In genomic region chr13:101858869-101859268, GRCh38 we compare ENCODE assay signal across 32 cellular contexts.
A peak's percentile ranks its signal among the peaks of the same experiment; 100 is the strongest.
DNase-seq lines count a peak whose midpoint lies in the region; ATAC-seq, FAIRE-seq and TF ChIP-seq lines count a peak whose summit lies in the region.
"Had no signal": no experiment of that assay in that cellular context is flagged by ENCODE, and none has a peak within 500 bp of the region (broad histone marks: within the 10 kb centered on the region; RNA-seq: fewer than 3 reads in every experiment).

No MANE protein-coding gene starts in this region.

- H3K27me3 ChIP-seq in HepG2 (ENCODE audit: control insufficient read depth in 1 of 2, insufficient read depth in 2 of 2, low read length in 2 of 2) (no peaks in the 10 kb centered on the region), right lobe of liver (no peaks in the 10 kb centered on the region), IMR-90 (ENCODE audit: control insufficient read depth, insufficient read depth, low read length) (no peaks in the 10 kb centered on the region), neural cell (ENCODE audit: insufficient read depth, low read depth, low read length) (no peaks in the 10 kb centered on the region)
- H3K27me3 ChIP-seq: BE2C; BLaER1; BLaER1 treated with 17β-estradiol and CSF1 and Interleukin-3, amounts not matched to agents 10 nM and 100 nM had no signal

- BruUV-seq in HepG2 (replicated peaks; lab: Mats Ljungman, UMichigan) (no TSS peak), IMR-90 (replicated peaks; lab: Mats Ljungman, UMichigan) (no TSS peak)

- peaks cover 3% of the 10 kb centered on the region for H3F3A ChIP-seq in neural cell (ENCODE audit: insufficient read depth, low read length, poor library complexity, severe bottlenecking)

- in situ Hi-C loops in HepG2 (cut with HindIII; ENCODE audit: extremely low pct_ligation_motif_present, low pct_unique_long_range_greater_than_20kb) (no loop called here), IMR-90 (cut with MboI; ENCODE audit: low sequenced_read_pairs) (no loop called here)

- H4K91ac ChIP-seq in IMR-90 (ENCODE audit: insufficient read depth, low read depth, low read length): no peak overlapping the region

- no peak overlapping the region for H3K23ac ChIP-seq in IMR-90 (ENCODE audit: low read depth, low read length)

- H2AK9ac ChIP-seq in IMR-90 (replicated peaks; ENCODE audit: low read depth, low read length, poor library complexity): no peak overlapping the region

- H3K4ac ChIP-seq in IMR-90 (ENCODE audit: low read depth, low read length): no peak overlapping the region

- H3K18ac ChIP-seq in IMR-90 (ENCODE audit: low read depth, low read length): no peak overlapping the region

- 13% methylated on average over 5 of the region's 5 CpGs for WGBS in HepG2 (ENCODE audit: low lambda C conversion rate)
- 53% methylated on average over 5 of the region's 5 CpGs for WGBS in right lobe of liver (ENCODE audit: insufficient coverage, low coverage, low lambda C conversion rate, missing lambda C conversion rate)
- 13% methylated on average over 1 of the region's 5 CpGs; no CpG with 5 or more reads in 1 of the 2 experiments for WGBS in IMR-90 (ENCODE audit: extremely low coverage in 2 of 2, insufficient read length in 1 of 2), 2 experiments

- H2AK5ac ChIP-seq in IMR-90 (ENCODE audit: low read depth, low read length): no peak overlapping the region

- DNase-seq in HepG2 (ENCODE audit: low spot score) (no peak), right lobe of liver (no peak), IMR-90 (no peak)
- DNase-seq: 8988T; ACHN; AML-193; BE2C; C1 segment of cervical spinal cord; Caco-2; Calu3; CD4-positive, alpha-beta memory T cell; CD4-positive, alpha-beta T cell; CD4-positive, CD25-positive, alpha-beta regulatory T cell; CD8-positive, alpha-beta memory T cell; CD8-positive, alpha-beta T cell; COR-L47; DMS 273 treated with DMSO at 0.1 percent for 48 hours; DMS153; DMS53; DMS79; DMS79 treated with DMSO at 0.1 percent for 48 hours; DND-41; EL had no signal

- no peak overlapping the region for H3K9ac ChIP-seq in HepG2 (ENCODE audit: insufficient read depth, low read depth, low read length)
- H3K9ac ChIP-seq in IMR-90 (ENCODE audit: low read depth, low read length): no peak overlapping the region
- H3K9ac ChIP-seq in neural cell (ENCODE audit: low read length): no peak overlapping the region
- H3K9ac ChIP-seq: BLaER1; BLaER1 treated with 17β-estradiol and CSF1 and Interleukin-3, amounts not matched to agents 10 nM and 100 nM had no signal

- ATAC-seq in HepG2 (no peak), right lobe of liver (no peak), IMR-90 (ENCODE audit: low read depth) (no peak), GM21717 (IDR thresholded peaks at IDR 0.05; ENCODE audit: unreplicated experiment) (no peak), HG02678 (IDR thresholded peaks at IDR 0.05; ENCODE audit: unreplicated experiment) (no peak)
- ATAC-seq: A549; CD8-positive, alpha-beta T cell had no signal

- no peak overlapping the region for H3K4me3 ChIP-seq in HepG2 (replicated peaks in 1 of 3; ENCODE audit: insufficient read depth in 1 of 3, low read depth in 2 of 3, low read length in 3 of 3)
- H3K4me3 ChIP-seq in right lobe of liver: no peak overlapping the region
- H3K4me3 ChIP-seq in IMR-90 (ENCODE audit: insufficient read depth, low read depth, low read length): no peak overlapping the region
- H3K4me3 ChIP-seq in neural cell (ENCODE audit: low read length): peak overlapping the region; percentile 12
- H3K4me3 ChIP-seq: A549; BLaER1; BLaER1 treated with 17β-estradiol and CSF1 and Interleukin-3, amounts not matched to agents 10 nM and 100 nM had no signal

- no peaks in the 10 kb centered on the region for H4K20me1 ChIP-seq in HepG2 (ENCODE audit: insufficient read depth, low read length)
- no peaks in the 10 kb centered on the region for H4K20me1 ChIP-seq in IMR-90 (ENCODE audit: insufficient read depth, low read length)
- H4K20me1 ChIP-seq in neural cell (ENCODE audit: insufficient read depth): no peaks in the 10 kb centered on the region
- H4K20me1 ChIP-seq: BLaER1; BLaER1 treated with 17β-estradiol and CSF1 and Interleukin-3, amounts not matched to agents 10 nM and 100 nM had no signal

- H3K36me3 ChIP-seq in HepG2 (replicated peaks in 1 of 2; ENCODE audit: control insufficient read depth in 1 of 2, insufficient read depth in 2 of 2, low read length in 2 of 2) (no peaks in the 10 kb centered on the region), right lobe of liver (no peaks in the 10 kb centered on the region), IMR-90 (ENCODE audit: control insufficient read depth, insufficient read depth, low read length) (no peaks in the 10 kb centered on the region), neural cell (ENCODE audit: insufficient read depth, low read length) (no peaks in the 10 kb centered on the region)
- H3K36me3 ChIP-seq: BE2C; BLaER1; BLaER1 treated with 17β-estradiol and CSF1 and Interleukin-3, amounts not matched to agents 10 nM and 100 nM had no signal

- intact Hi-C loops in HepG2 (cut with micrococcal nuclease; ENCODE audit: unreplicated experiment): no loop called here
- intact Hi-C loops in right lobe of liver (cut with DNase I): no loop called here
- intact Hi-C loops in IMR-90 (cut with micrococcal nuclease): no loop called here

- FAIRE-seq in HepG2 (lab: Jason Lieb, UNC): no peak
- FAIRE-seq: A204.1, A549 had no signal

- H3K79me1 ChIP-seq in IMR-90 (ENCODE audit: low read depth in 1 of 2, low read length in 2 of 2): no peaks in the 10 kb centered on the region

- H3K4me1 ChIP-seq in HepG2 (ENCODE audit: insufficient read depth, low read length): no peaks in the 10 kb centered on the region
- H3K4me1 ChIP-seq in right lobe of liver: no peaks in the 10 kb centered on the region
- no peaks in the 10 kb centered on the region for H3K4me1 ChIP-seq in IMR-90 (ENCODE audit: control insufficient read depth, insufficient read depth, low read length)
- H3K4me1 ChIP-seq: A549; BE2C; BLaER1; BLaER1 treated with 17β-estradiol and CSF1 and Interleukin-3, amounts not matched to agents 10 nM and 100 nM; Caco-2 had no signal

- H3K79me2 ChIP-seq in HepG2 (ENCODE audit: insufficient read depth, low read length): no peaks in the 10 kb centered on the region
- H3K79me2 ChIP-seq in neural cell (replicated peaks; ENCODE audit: insufficient read depth, low read length): no peaks in the 10 kb centered on the region

- H2BK15ac ChIP-seq in IMR-90 (ENCODE audit: low read depth, low read length): no peak overlapping the region

- H3K9me2 ChIP-seq in neural cell (ENCODE audit: insufficient read depth, low read length): no peaks in the 10 kb centered on the region

- TF ChIP-seq EP300 in HepG2 (IDR thresholded peaks at IDR 0.05; ENCODE audit: low read depth in 2 of 2, low read length in 2 of 2): no peak
- no peak for TF ChIP-seq EP300 in HepG2 (CRISPR knock-in tag; IDR thresholded peaks at IDR 0.05; ENCODE audit: borderline replicate concordance)
- peak; percentile 75 for TF ChIP-seq EP300 in neural cell (conservative IDR thresholded peaks at IDR 0.05; ENCODE audit: poor library complexity, severe bottlenecking)

- H4K8ac ChIP-seq in IMR-90 (ENCODE audit: low read depth in 2 of 2, low read length in 2 of 2): no peak overlapping the region

- POLR2A ChIA-PET in HepG2 (lab: Yijun Ruan, JAX): no interaction called here
- POLR2A ChIA-PET in IMR-90 (lab: Charles Lee; ENCODE audit: unreplicated experiment): no interaction called here

- CTCF ChIA-PET in HepG2 (lab: Yijun Ruan, JAX; ENCODE audit: low intra/inter-chr PET ratio, low total read pairs) (no interaction called here), IMR-90 (lab: Yijun Ruan, JAX) (interaction anchor here (0.6 kb wide), 1 partner anchor 1052 kb away, joined by 3 read pairs; no protein-coding TSS in a partner anchor)

- no peak overlapping the region for H3K14ac ChIP-seq in IMR-90 (replicated peaks; ENCODE audit: low read depth, low read length)

- TF ChIP-seq RAD21 in HepG2 (CRISPR knock-in tag; IDR thresholded peaks at IDR 0.05): no peak
- TF ChIP-seq RAD21 in IMR-90 (IDR thresholded peaks at IDR 0.05; ENCODE audit: low read length): no peak
- no peak for TF ChIP-seq RAD21 in neural cell (conservative IDR thresholded peaks at IDR 0.05)

- no peak overlapping the region for H4K5ac ChIP-seq in IMR-90 (ENCODE audit: low read depth, low read length)

- no peak overlapping the region for H2BK20ac ChIP-seq in IMR-90 (ENCODE audit: low read depth, low read length)

- H3K9me1 ChIP-seq in IMR-90 (ENCODE audit: insufficient read depth, low read length): no peaks in the 10 kb centered on the region

- dilution Hi-C loops in IMR-90 (cut with HindIII; ENCODE audit: low sequenced_read_pairs, unreplicated experiment): no loop called here

- no peak for TF ChIP-seq CTCF in HepG2 (CRISPR knock-in tag; IDR thresholded peaks at IDR 0.05)
- TF ChIP-seq CTCF in right lobe of liver (IDR thresholded peaks at IDR 0.05): no peak
- no peak for TF ChIP-seq CTCF in IMR-90 (conservative IDR thresholded peaks at IDR 0.05; ENCODE audit: low read depth, low read length)
- no peak for TF ChIP-seq CTCF in neural cell (IDR thresholded peaks at IDR 0.05; ENCODE audit: poor library complexity, severe bottlenecking)

- no peak overlapping the region for H3K27ac ChIP-seq in HepG2 (ENCODE audit: extremely low read length, insufficient read depth, low read length)
- no peak overlapping the region for H3K27ac ChIP-seq in right lobe of liver
- no peak overlapping the region for H3K27ac ChIP-seq in IMR-90 (ENCODE audit: insufficient read depth, low read length)
- peak overlapping the region; percentile 64 for H3K27ac ChIP-seq in neural cell (ENCODE audit: low read length)
- H3K27ac ChIP-seq: 22Rv1; A549; BLaER1; BLaER1 treated with 17β-estradiol and CSF1 and Interleukin-3, amounts not matched to agents 10 nM and 100 nM; C4-2B had no signal

- H2BK120ac ChIP-seq in IMR-90 (ENCODE audit: low read depth, low read length): no peak overlapping the region

- H3K4me2 ChIP-seq in HepG2 (ENCODE audit: low read depth, low read length) (no peak overlapping the region), IMR-90 (ENCODE audit: low read depth, low read length) (no peak overlapping the region), neural cell (ENCODE audit: low read length) (peak overlapping the region; percentile 38)
- H3K4me2 ChIP-seq: A549; BLaER1; BLaER1 treated with 17β-estradiol and CSF1 and Interleukin-3, amounts not matched to agents 10 nM and 100 nM had no signal

- H3K9me3 ChIP-seq in HepG2 (ENCODE audit: low read length) (no peaks in the 10 kb centered on the region), right lobe of liver (no peaks in the 10 kb centered on the region), IMR-90 (ENCODE audit: control insufficient read depth, insufficient read depth, low read length) (no peaks in the 10 kb centered on the region), neural cell (ENCODE audit: low read length) (no peaks in the 10 kb centered on the region)
- H3K9me3 ChIP-seq: A549; BE2C; BLaER1; BLaER1 treated with 17β-estradiol and CSF1 and Interleukin-3, amounts not matched to agents 10 nM and 100 nM; Caco-2 had no signal

- no peak for TF ChIP-seq POLR2A in HepG2 (IDR thresholded peaks at IDR 0.05; ENCODE audit: insufficient read depth in 1 of 2, low read depth in 2 of 2, low read length in 2 of 2)
- TF ChIP-seq POLR2A in right lobe of liver (IDR thresholded peaks at IDR 0.05): no peak
- TF ChIP-seq POLR2A in IMR-90 (IDR thresholded peaks at IDR 0.05; ENCODE audit: low read depth, low read length): no peak

- H2BK5ac ChIP-seq in IMR-90 (ENCODE audit: low read depth, low read length, poor library complexity, severe bottlenecking): no peak overlapping the region

- H2AFZ ChIP-seq in HepG2 (ENCODE audit: low read length): no peak overlapping the region
- H2AFZ ChIP-seq in IMR-90 (replicated peaks; ENCODE audit: low read length, poor library complexity): no peak overlapping the region
- H2AFZ ChIP-seq in neural cell (ENCODE audit: low read depth, low read length): no peak overlapping the region

- H3K56ac ChIP-seq in IMR-90 (ENCODE audit: extremely low read depth, insufficient read depth, low read length): no peak overlapping the region
